ENCODE assay signal across 10 cellular contexts in the genomic region with DNA sequence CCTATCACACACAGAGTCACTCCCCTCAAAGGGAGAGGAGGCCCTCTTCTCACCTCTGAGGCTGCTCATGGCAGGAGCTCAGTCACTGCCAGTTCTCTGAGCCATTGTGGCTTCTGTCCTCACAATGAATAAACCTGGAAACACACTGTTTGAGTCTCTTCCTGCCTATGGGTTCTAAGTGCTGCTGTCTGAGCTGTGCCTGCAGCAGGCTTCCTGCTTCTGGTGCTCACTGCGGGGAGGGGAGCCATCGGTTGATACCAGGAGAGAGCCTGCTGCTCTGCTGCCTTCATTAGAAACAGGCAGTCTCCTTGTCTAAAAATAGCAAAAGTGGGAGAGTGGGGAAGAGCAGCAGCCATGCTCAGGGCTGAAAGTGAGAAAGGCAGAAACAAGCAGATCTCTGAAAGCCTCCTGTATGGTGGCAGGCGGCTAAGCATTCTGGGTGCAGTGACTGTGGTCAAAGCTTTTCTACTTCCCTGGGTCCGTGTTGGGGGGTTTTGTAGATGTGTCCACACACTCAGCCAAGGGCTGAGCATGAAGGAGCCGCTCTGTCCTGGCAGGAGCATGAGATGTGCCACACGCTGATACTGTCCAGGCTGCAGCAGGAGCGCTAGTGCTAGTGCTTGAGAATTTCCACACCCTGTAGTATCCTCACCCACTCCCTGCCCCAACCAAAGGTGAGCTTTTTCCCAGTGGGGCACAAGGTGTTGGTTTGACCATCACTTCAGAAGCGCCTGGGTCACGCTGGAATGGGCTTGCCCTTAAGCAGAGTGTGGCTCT. TPM values are rescaled to one million over a fixed set of nuclear protein-coding genes. Genes with fewer than 3 reads are reported as not detected.
DNase-seq lines count a peak whose midpoint lies in the region; ATAC-seq, FAIRE-seq and TF ChIP-seq lines count a peak whose summit lies in the region.
"Had no signal": no experiment of that assay in that cellular context is flagged by ENCODE, and none has a peak within 500 bp of the region (broad histone marks: within the 10 kb centered on the region; RNA-seq: fewer than 3 reads in every experiment).

No MANE protein-coding gene starts in this region.

- H3K4me3 ChIP-seq in endodermal cell (ENCODE audit: low read length) (no peak overlapping the region), stomach (no peak overlapping the region)

- H3K4me3 Mint-ChIP-seq in T-helper 17 cell, result no peak overlapping the region
- no peak overlapping the region for H3K4me3 Mint-ChIP-seq in endodermal cell

- 86 to 89% methylated on average over 5 to 9 of the region's 9 CpGs for WGBS in endodermal cell (ENCODE audit: insufficient coverage in 1 of 2, insufficient read length in 1 of 2), 2 experiments
- 70 to 80% (median 76%) methylated on average over 8 to 9 of the region's 9 CpGs for WGBS in stomach, 5 donors

- H3K36me3 Mint-ChIP-seq in T-helper 17 cell (ENCODE audit: low read depth) (peaks cover 2% of the 10 kb centered on the region), endodermal cell (ENCODE audit: low read depth) (peaks cover 16% of the 10 kb centered on the region)

- no peak overlapping the region for H3K9ac ChIP-seq in endodermal cell (ENCODE audit: extremely low read depth, low read length, poor library complexity, severe bottlenecking)

- no peak overlapping the region for H3K27ac ChIP-seq in endodermal cell (ENCODE audit: low read depth, low read length)
- H3K27ac ChIP-seq in stomach, result peak overlapping the region in 2 of 5 donors; percentile 17 to 21

- FAIRE-seq in GM19239 (lab: Jason Lieb, UNC), result peak; percentile 90

- TF ChIP-seq CTCF in endodermal cell (conservative IDR thresholded peaks at IDR 0.05) (no peak), stomach (IDR thresholded peaks at IDR 0.05) (no peak)

- TF ChIP-seq POLR2A in stomach (IDR thresholded peaks at IDR 0.05), result no peak

- no peaks in the 10 kb centered on the region for H3K9me3 ChIP-seq in T-helper 17 cell (ENCODE audit: control insufficient read depth, low read length, poor library complexity, severe bottlenecking)
- peaks cover 22% of the 10 kb centered on the region for H3K9me3 ChIP-seq in endodermal cell (ENCODE audit: control insufficient read depth, low read length)
- no peaks in the 10 kb centered on the region for H3K9me3 ChIP-seq in stomach

- peaks cover 9% of the 10 kb centered on the region for H3K9me3 Mint-ChIP-seq in endodermal cell

- no peak for DNase-seq in GM19239 (ENCODE audit: insufficient read length, low spot score)
- DNase-seq in T-helper 17 cell, result no peak
- DNase-seq in endodermal cell, result peak; percentile 60
- peak; percentile 27 for DNase-seq in retina
- no peak for DNase-seq in NCI-H187 treated with DMSO at 0.1 percent for 48 hours (lab: John Stamatoyannopoulos, UW)
- no peak for DNase-seq in D341Med (ENCODE audit: low spot score)
- DNase-seq in stomach, result no peak
- DNase-seq: effector CD4-positive, alpha-beta T cell; NCI-H1436 treated with DMSO at 0.1 percent for 48 hours had no signal

- intact Hi-C loops in stomach (cut with DNase I; ENCODE audit: low total_unique reads), result no loop called here

- peaks cover 7% of the 10 kb centered on the region for H3K27me3 Mint-ChIP-seq in T-helper 17 cell
- H3K27me3 Mint-ChIP-seq in endodermal cell (ENCODE audit: insufficient read depth), result no peaks in the 10 kb centered on the region

- peak overlapping the region; percentile 2 for H3K27ac Mint-ChIP-seq in T-helper 17 cell
- peak overlapping the region; percentile 42 for H3K27ac Mint-ChIP-seq in endodermal cell

- H3K4me1 Mint-ChIP-seq in T-helper 17 cell, result peaks cover 10% of the 10 kb centered on the region
- peaks cover 26% of the 10 kb centered on the region for H3K4me1 Mint-ChIP-seq in endodermal cell

- H3K36me3 ChIP-seq in endodermal cell (ENCODE audit: control insufficient read depth, insufficient read depth, low read length) (peaks cover 17% of the 10 kb centered on the region), stomach (no peaks in the 10 kb centered on the region)

- no peaks in the 10 kb centered on the region for H3K27me3 ChIP-seq in endodermal cell (ENCODE audit: control insufficient read depth, insufficient read depth, low read length, poor library complexity, severe bottlenecking)
- H3K27me3 ChIP-seq in stomach, result no peaks in the 10 kb centered on the region

- H3K4me1 ChIP-seq in endodermal cell (ENCODE audit: control insufficient read depth, insufficient read depth, low read length) (peaks cover 10% of the 10 kb centered on the region), stomach (peaks cover 0 to 18% (median 7%) of the 10 kb centered on the region in 4 donors)

- ATAC-seq in T-helper 17 cell, result peak; percentile 23

- no peak for TF ChIP-seq EP300 in stomach (IDR thresholded peaks at IDR 0.05)

RNA-seq across cellular contexts. Expression of a gene that starts 34.2 kb away (rescaled TPM):
- not detected for total RNA-seq in T-helper 17 cell
- not detected for total RNA-seq in endodermal cell
- polyA plus RNA-seq in endodermal cell (2013, experiment 1 of 2), result not detected
- polyA plus RNA-seq in endodermal cell (2013, experiment 2 of 2), result not detected
- total RNA-seq in stomach, result not detected
- polyA plus RNA-seq in stomach, result not detected
- total RNA-seq: kidney epithelial cell had no signal

RNA-seq across cellular contexts. Expression of a gene that starts 55.8 kb away (rescaled TPM):
- 10 to 100 TPM; 11.7 to 16.2 TPM for total RNA-seq in T-helper 17 cell
- total RNA-seq in endodermal cell, result 10 to 100 TPM; 33.0 to 34.1 TPM
- 19.3 TPM for polyA plus RNA-seq in endodermal cell (2013, experiment 1 of 2)
- polyA plus RNA-seq in endodermal cell (2013, experiment 2 of 2), result 17.5 TPM
- total RNA-seq in stomach, result 1 to 10 TPM in 4 of 5 donors, under 1 TPM in 1; 0.58 to 4.2 (median 3.2) TPM
- 10 to 100 TPM in 2 of 3 donors, 1 to 10 TPM in 1; 9.0 to 15.3 (median 14.7) TPM for polyA plus RNA-seq in stomach

Comparison
In these comparisons a context has a peak if more than half of its experiments do, and no peak if none do; other contexts are left out.
1. DNase-seq: peak in endodermal cell (single experiment) and retina (single experiment); none in GM19239 (single experiment), T-helper 17 cell (0 of 3), NCI-H187 treated with DMSO at 0.1 percent for 48 hours (single experiment), D341Med (single experiment) and stomach (single experiment).